In the genomic region with DNA sequence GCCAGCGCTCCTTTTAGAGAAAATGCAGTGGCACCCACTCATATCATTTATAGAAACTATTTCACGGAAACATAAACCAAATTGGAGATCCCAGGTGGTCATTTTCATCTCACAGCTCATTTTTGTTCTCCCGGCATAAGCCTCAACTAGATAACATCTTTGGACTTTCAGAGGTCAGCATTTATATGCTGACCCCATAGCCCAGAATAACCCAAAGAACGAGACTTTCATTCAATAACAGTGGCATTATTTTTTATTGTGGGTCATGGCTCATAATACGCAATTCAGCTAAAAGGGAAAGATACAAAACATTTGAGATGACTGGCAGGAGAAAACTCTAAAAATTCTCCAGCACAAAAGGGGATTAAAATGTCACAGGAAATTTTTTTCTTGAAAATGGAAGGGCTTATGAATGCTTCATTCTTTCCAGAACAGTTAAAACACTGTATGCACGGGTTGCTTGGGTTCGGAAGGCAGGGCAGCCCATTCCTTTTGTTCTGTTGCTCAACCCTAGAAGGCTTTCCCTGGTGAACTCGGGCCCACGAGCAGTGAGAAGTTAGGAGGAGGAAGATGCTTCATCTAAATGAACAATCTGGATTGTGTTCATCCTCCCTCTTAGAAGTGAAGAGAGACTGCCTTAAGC, we compare ENCODE assay signal across 2 cellular contexts.
TF ChIP-seq lines count a peak whose summit lies in the region.

No MANE protein-coding gene starts in this region.

TF ChIP-seq in SK-N-SH, 30 proteins besides CTCF, POLR2A, EP300 and RAD21 (continued from another document):
- TF ChIP-seq NFIC (IDR thresholded peaks at IDR 0.05; ENCODE audit: borderline replicate concordance) (no peak), MXI1 (IDR thresholded peaks at IDR 0.05; ENCODE audit: low read depth, low read length) (no peak), JUND (IDR thresholded peaks at IDR 0.05) (no peak), CHD2 (IDR thresholded peaks at IDR 0.05; ENCODE audit: low read length, partially characterized antibody) (no peak), YY1 (IDR thresholded peaks at IDR 0.05; ENCODE audit: low read depth) (no peak), RCOR1 (IDR thresholded peaks at IDR 0.05; ENCODE audit: low read length) (no peak)

TF ChIP-seq in SK-N-SH treated with all-trans-retinoic acid at 6 μM for 48 hours, 23 proteins besides CTCF, POLR2A, EP300 and RAD21 (continued from another document):
- TF ChIP-seq, protein P1, sequence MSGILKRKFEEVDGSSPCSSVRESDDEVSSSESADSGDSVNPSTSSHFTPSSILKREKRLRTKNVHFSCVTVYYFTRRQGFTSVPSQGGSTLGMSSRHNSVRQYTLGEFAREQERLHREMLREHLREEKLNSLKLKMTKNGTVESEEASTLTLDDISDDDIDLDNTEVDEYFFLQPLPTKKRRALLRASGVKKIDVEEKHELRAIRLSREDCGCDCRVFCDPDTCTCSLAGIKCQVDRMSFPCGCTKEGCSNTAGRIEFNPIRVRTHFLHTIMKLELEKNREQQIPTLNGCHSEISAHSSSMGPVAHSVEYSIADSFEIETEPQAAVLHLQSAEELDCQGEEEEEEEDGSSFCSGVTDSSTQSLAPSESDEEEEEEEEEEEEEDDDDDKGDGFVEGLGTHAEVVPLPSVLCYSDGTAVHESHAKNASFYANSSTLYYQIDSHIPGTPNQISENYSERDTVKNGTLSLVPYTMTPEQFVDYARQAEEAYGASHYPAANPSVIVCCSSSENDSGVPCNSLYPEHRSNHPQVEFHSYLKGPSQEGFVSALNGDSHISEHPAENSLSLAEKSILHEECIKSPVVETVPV (CRISPR knock-in tag; IDR thresholded peaks at IDR 0.05), result no peak
- TF ChIP-seq SNAI2 (CRISPR knock-in tag; IDR thresholded peaks at IDR 0.05) (no peak), ZNF8 (CRISPR knock-in tag; IDR thresholded peaks at IDR 0.05) (no peak)
